In genomic region chr7:105512415-105512814, GRCh38 we compare ENCODE assay signal across 17 cellular contexts. TPM values are rescaled to one million over a fixed set of nuclear protein-coding genes. Genes with fewer than 3 reads are reported as not detected.
A peak's percentile ranks its signal among the peaks of the same experiment; 100 is the strongest.
DNase-seq lines count a peak whose midpoint lies in the region; TF ChIP-seq lines count a peak whose summit lies in the region.
"Had no signal": no experiment of that assay in that cellular context is flagged by ENCODE, and none has a peak within 500 bp of the region (broad histone marks: within the 10 kb centered on the region; RNA-seq: fewer than 3 reads in every experiment).

No MANE protein-coding gene starts in this region.

- peaks cover 6 to 16% of the 10 kb centered on the region in 2 experiments; a peak in 2 of 3 replicates for H3K36me3 ChIP-seq in HEK293 (ENCODE audit: control insufficient read depth in 2 of 2, insufficient read depth in 1 of 2, low read length in 2 of 2)
- H3K36me3 ChIP-seq: vagina had no signal

- no peaks in the 10 kb centered on the region for H3K27me3 Mint-ChIP-seq in activated T-cell treated with anti-CD3 and anti-CD28 coated beads, Interleukin-2, amount 50 U/mL, for 24 hours
- no peaks in the 10 kb centered on the region for H3K27me3 Mint-ChIP-seq in activated T-helper 2 cell treated with anti-CD3 and anti-CD28 coated beads, Interferon-gamma antibody, Interleukin-2, Interleukin-4, amounts not matched to agents 10 μg/mL and 5 μg/mL and 100 μg/mL, durations not matched to agents 14 hours and 24 hours and 36 hours (ENCODE audit: low read depth)
- H3K27me3 Mint-ChIP-seq: activated B cell treated with CpG ODN at 0.5 μM for 24 hours; effector memory CD8-positive, alpha-beta T cell had no signal

- no peaks in the 10 kb centered on the region for H3K9me3 ChIP-seq in HEK293 (ENCODE audit: control insufficient read depth, insufficient read depth, low read depth, low read length)
- H3K9me3 ChIP-seq: left ventricle myocardium inferior, mucosa of descending colon, vagina had no signal

- TF ChIP-seq CTCF in HEK293 (tag by site-specific recombination; IDR thresholded peaks at IDR 0.05), result no peak

- H3K4me1 Mint-ChIP-seq in activated T-cell treated with anti-CD3 and anti-CD28 coated beads, Interleukin-2, amount 50 U/mL, for 24 hours (ENCODE audit: low read depth), result peaks cover 35% of the 10 kb centered on the region
- peaks cover 28% of the 10 kb centered on the region for H3K4me1 Mint-ChIP-seq in activated T-helper 2 cell treated with anti-CD3 and anti-CD28 coated beads, Interferon-gamma antibody, Interleukin-2, Interleukin-4, amounts not matched to agents 10 μg/mL and 5 μg/mL and 100 μg/mL, durations not matched to agents 14 hours and 24 hours and 36 hours (ENCODE audit: low read depth)
- H3K4me1 Mint-ChIP-seq: activated B cell treated with CpG ODN at 0.5 μM for 24 hours had no signal

- intact Hi-C loops in activated T-helper 2 cell treated with anti-CD3 and anti-CD28 coated beads, Interferon-gamma antibody, Interleukin-2, Interleukin-4, amounts not matched to agents 10 μg/mL and 5 μg/mL and 100 μg/mL, durations not matched to agents 14 hours and 24 hours and 36 hours (cut with micrococcal nuclease), result loop anchor here (5.0 kb wide), 1 partner anchor 80 kb away; no protein-coding TSS in a partner anchor

- CTCF ChIA-PET in HEK293 (lab: Yijun Ruan, JAX), result interaction anchor here (1.6 kb wide), 1 partner anchor 10 kb away, joined by 5 read pairs; no protein-coding TSS in a partner anchor

- POLR2A ChIA-PET in HEK293 (lab: Yijun Ruan, JAX), result no interaction called here

- DNase-seq in activated T-cell treated with anti-CD3 and anti-CD28 coated beads, Interleukin-2, amount 50 U/mL, for 24 hours, result no peak
- no peak for DNase-seq in activated T-cell treated with anti-CD3 and anti-CD28 coated beads, Interleukin-2, amount 50 U/mL, for 48 hours
- no peak for DNase-seq in activated T-helper 2 cell treated with anti-CD3 and anti-CD28 coated beads, Interferon-gamma antibody, Interleukin-2, Interleukin-4, amounts not matched to agents 10 μg/mL and 5 μg/mL and 100 μg/mL, durations not matched to agents 14 hours and 24 hours and 36 hours (ENCODE audit: low spot score)
- DNase-seq in putamen (ENCODE audit: low spot score) (peak; percentile 21), MV-4-11 (lab: John Stamatoyannopoulos, UW) (no peak), COLO829 (ENCODE audit: low spot score) (no peak), SW480 (ENCODE audit: low spot score) (no peak)
- DNase-seq: activated B cell treated with CpG ODN at 0.5 μM for 24 hours; effector memory CD8-positive, alpha-beta T cell; HCEC 1CT; left ventricle myocardium inferior; mucosa of descending colon; NCI-H1048; NCI-H2029 treated with DMSO at 0.1 percent for 48 hours; NCI-H510A had no signal

- H3K4me3 ChIP-seq in HEK293 (ENCODE audit: low read depth, low read length), result no peak overlapping the region
- H3K4me3 ChIP-seq: left ventricle myocardium inferior, mucosa of descending colon, vagina had no signal

- H3K4me3 Mint-ChIP-seq in activated T-cell treated with anti-CD3 and anti-CD28 coated beads, Interleukin-2, amount 50 U/mL, for 24 hours, result no peak overlapping the region
- peak overlapping the region; percentile 1 for H3K4me3 Mint-ChIP-seq in activated T-helper 2 cell treated with anti-CD3 and anti-CD28 coated beads, Interferon-gamma antibody, Interleukin-2, Interleukin-4, amounts not matched to agents 10 μg/mL and 5 μg/mL and 100 μg/mL, durations not matched to agents 14 hours and 24 hours and 36 hours (ENCODE audit: low read depth)
- H3K4me3 Mint-ChIP-seq: activated B cell treated with CpG ODN at 0.5 μM for 24 hours; effector memory CD8-positive, alpha-beta T cell had no signal

- peaks cover 66% of the 10 kb centered on the region for H3K36me3 Mint-ChIP-seq in activated T-cell treated with anti-CD3 and anti-CD28 coated beads, Interleukin-2, amount 50 U/mL, for 24 hours (ENCODE audit: low read depth)
- H3K36me3 Mint-ChIP-seq in activated T-helper 2 cell treated with anti-CD3 and anti-CD28 coated beads, Interferon-gamma antibody, Interleukin-2, Interleukin-4, amounts not matched to agents 10 μg/mL and 5 μg/mL and 100 μg/mL, durations not matched to agents 14 hours and 24 hours and 36 hours (ENCODE audit: low read depth), result peaks cover 31% of the 10 kb centered on the region

- peak overlapping the region; percentile 74 for H3K27ac Mint-ChIP-seq in activated T-cell treated with anti-CD3 and anti-CD28 coated beads, Interleukin-2, amount 50 U/mL, for 24 hours
- H3K27ac Mint-ChIP-seq in activated T-helper 2 cell treated with anti-CD3 and anti-CD28 coated beads, Interferon-gamma antibody, Interleukin-2, Interleukin-4, amounts not matched to agents 10 μg/mL and 5 μg/mL and 100 μg/mL, durations not matched to agents 14 hours and 24 hours and 36 hours, result peak overlapping the region; percentile 65
- H3K27ac Mint-ChIP-seq: activated B cell treated with CpG ODN at 0.5 μM for 24 hours had no signal

- H3K27ac ChIP-seq in HEK293 (ENCODE audit: extremely low read depth, low read depth, low read length), result no peak overlapping the region
- H3K27ac ChIP-seq: left ventricle myocardium inferior, vagina had no signal

- H3K4me1 ChIP-seq in HEK293 (ENCODE audit: control insufficient read depth, insufficient read depth, low read length), result no peaks in the 10 kb centered on the region
- H3K4me1 ChIP-seq: left ventricle myocardium inferior, vagina had no signal

- no peaks in the 10 kb centered on the region for H3K9me3 Mint-ChIP-seq in activated T-cell treated with anti-CD3 and anti-CD28 coated beads, Interleukin-2, amount 50 U/mL, for 24 hours
- H3K9me3 Mint-ChIP-seq in activated T-helper 2 cell treated with anti-CD3 and anti-CD28 coated beads, Interferon-gamma antibody, Interleukin-2, Interleukin-4, amounts not matched to agents 10 μg/mL and 5 μg/mL and 100 μg/mL, durations not matched to agents 14 hours and 24 hours and 36 hours, result no peaks in the 10 kb centered on the region
- H3K9me3 Mint-ChIP-seq: activated B cell treated with CpG ODN at 0.5 μM for 24 hours; effector memory CD8-positive, alpha-beta T cell had no signal

TF ChIP-seq in HEK293, 187 proteins besides CTCF, POLR2A, EP300 and RAD21 (continues in another document):
- TF ChIP-seq ZNF423 (tag by site-specific recombination; IDR thresholded peaks at IDR 0.05) (no peak), ZNF518A (tag by site-specific recombination; conservative IDR thresholded peaks at IDR 0.05; ENCODE audit: low read depth) (no peak), EGR2 (tag by site-specific recombination; IDR thresholded peaks at IDR 0.05; ENCODE audit: low read depth) (peak; percentile 81), SALL2 (tag by site-specific recombination; IDR thresholded peaks at IDR 0.05; ENCODE audit: borderline replicate concordance) (no peak), HIC1 (tag by site-specific recombination; IDR thresholded peaks at IDR 0.05) (no peak)

RNA-seq across cellular contexts. Expression of gene PUS7, which starts 9.7 kb away (rescaled TPM):
- total RNA-seq in activated T-helper 2 cell treated with anti-CD3 and anti-CD28 coated beads, Interferon-gamma antibody, Interleukin-2, Interleukin-4, amounts not matched to agents 10 μg/mL and 5 μg/mL and 100 μg/mL, durations not matched to agents 14 hours and 24 hours and 36 hours, result 41.8 and 44.4 TPM in 2 replicates

RNA-seq across cellular contexts. Expression of gene RINT1, which starts 19.6 kb away (rescaled TPM):
- 25.7 and 28.7 TPM in 2 replicates for total RNA-seq in activated T-helper 2 cell treated with anti-CD3 and anti-CD28 coated beads, Interferon-gamma antibody, Interleukin-2, Interleukin-4, amounts not matched to agents 10 μg/mL and 5 μg/mL and 100 μg/mL, durations not matched to agents 14 hours and 24 hours and 36 hours
